8 cellular contexts compared by ENCODE assay signal in the genomic region with DNA sequence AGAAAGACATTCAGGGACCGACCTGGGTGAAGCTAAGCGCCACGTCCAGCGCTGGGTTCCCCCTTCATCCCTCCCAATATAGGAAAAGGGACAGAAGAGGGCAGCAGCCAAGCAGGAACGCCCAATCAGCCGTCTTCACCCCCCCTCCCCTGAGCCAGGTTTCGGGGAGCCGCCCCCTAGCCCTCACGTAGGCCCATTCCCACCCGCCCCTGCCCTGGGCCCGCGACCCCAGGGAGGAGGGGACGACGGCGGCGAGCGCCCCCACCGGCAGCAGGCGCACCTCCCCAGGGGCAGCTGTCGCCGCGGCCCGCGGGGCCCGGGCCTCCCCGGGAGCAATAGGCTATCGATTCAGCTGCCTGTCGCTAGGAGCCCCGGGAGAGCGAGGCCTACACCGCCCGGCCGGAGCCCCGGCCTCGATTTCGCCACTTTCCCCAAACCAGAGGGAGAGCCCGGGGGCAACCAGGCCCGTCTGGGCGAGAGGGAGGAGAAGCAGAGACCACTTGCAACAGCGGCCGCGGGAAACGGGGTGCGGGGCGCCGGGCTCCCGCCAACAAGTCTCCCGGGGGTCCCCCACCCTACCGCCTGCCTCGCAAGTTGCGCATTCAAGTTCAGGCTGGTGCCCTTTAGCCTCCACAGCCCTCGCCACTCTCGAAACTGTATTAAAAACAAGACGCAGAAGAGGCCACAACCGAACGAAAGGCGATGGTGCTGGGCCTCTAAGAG. TPM values are rescaled to one million over a fixed set of nuclear protein-coding genes. Genes with fewer than 3 reads are reported as not detected.
DNase-seq lines count a peak whose midpoint lies in the region; ATAC-seq lines count a peak whose summit lies in the region.

No MANE protein-coding gene starts in this region.

- no peaks in the 10 kb centered on the region for H3K9me3 ChIP-seq in BLaER1

- H3K27me3 ChIP-seq in BLaER1: peaks cover 15% of the 10 kb centered on the region; the same call in 1 of the 2 replicates

- peak overlapping the region; percentile 90 for H3K4me3 ChIP-seq in BLaER1

- DNase-seq in HT1080 (ENCODE audit: low read depth) (peak; percentile 55), OCI-M1 (lab: John Stamatoyannopoulos, UW) (peak; percentile 81), activated T-cell treated with anti-CD3 and anti-CD28 coated beads for 48 hours (ENCODE audit: low read depth) (peak; percentile 80), epithelial cell of prostate (ENCODE audit: low read depth, low spot score) (no peak), mucosa of gallbladder (ENCODE audit: low spot score) (peak; percentile 65)
- DNase-seq in stimulated activated CD8-positive, alpha-beta memory T cell treated with anti-CD3 and anti-CD28 coated beads, Interleukin-4, amount 100 ng/mL, for 4 hours (ENCODE audit: low read depth in 2 of 2, low spot score in 1 of 2): peak; percentile 44 to 67

- H3K36me3 ChIP-seq in BLaER1: peaks cover 25% of the 10 kb centered on the region

- H3K27ac ChIP-seq in BLaER1 (peak overlapping the region; percentile 93), epithelial cell of prostate (peak overlapping the region; percentile 77)

- H3K4me2 ChIP-seq in BLaER1: peak overlapping the region; percentile 82

- peaks cover 47% of the 10 kb centered on the region for H4K20me1 ChIP-seq in BLaER1

- peaks cover 28% of the 10 kb centered on the region for H3K4me1 ChIP-seq in BLaER1

- ATAC-seq in GM19351 (IDR thresholded peaks at IDR 0.05; ENCODE audit: unreplicated experiment): peak; percentile 52

- H3K9ac ChIP-seq in BLaER1: peak overlapping the region; percentile 94

RNA-seq across cellular contexts. Expression of gene DCAF5, which starts 1.3 kb away (rescaled TPM):
- 7.7 and 9.5 TPM in 2 replicates for total RNA-seq in HT1080 (2014; rRNA removed; shearing (Covaris generic))
- 11.5 and 14.9 TPM in 2 replicates for polyA plus RNA-seq in HT1080 (2015; cell fraction: cytosol; rRNA removed)
- polyA plus RNA-seq in HT1080 (2015; cell fraction: nucleus; rRNA removed): 37.7 and 43.8 TPM in 2 replicates
- total RNA-seq in mucosa of gallbladder: 56.4 TPM

RNA-seq across cellular contexts. Expression of gene EXD2, which starts 39.7 kb away (rescaled TPM):
- 11.1 and 13.5 TPM in 2 replicates for total RNA-seq in HT1080 (2014; rRNA removed; shearing (Covaris generic))
- 12.2 and 15.8 TPM in 2 replicates for polyA plus RNA-seq in HT1080 (2015; cell fraction: cytosol; rRNA removed)
- 32.1 and 36.5 TPM in 2 replicates for polyA plus RNA-seq in HT1080 (2015; cell fraction: nucleus; rRNA removed)
- total RNA-seq in mucosa of gallbladder: 31.0 TPM
